21 cellular contexts compared by ENCODE assay signal in the genomic region with DNA sequence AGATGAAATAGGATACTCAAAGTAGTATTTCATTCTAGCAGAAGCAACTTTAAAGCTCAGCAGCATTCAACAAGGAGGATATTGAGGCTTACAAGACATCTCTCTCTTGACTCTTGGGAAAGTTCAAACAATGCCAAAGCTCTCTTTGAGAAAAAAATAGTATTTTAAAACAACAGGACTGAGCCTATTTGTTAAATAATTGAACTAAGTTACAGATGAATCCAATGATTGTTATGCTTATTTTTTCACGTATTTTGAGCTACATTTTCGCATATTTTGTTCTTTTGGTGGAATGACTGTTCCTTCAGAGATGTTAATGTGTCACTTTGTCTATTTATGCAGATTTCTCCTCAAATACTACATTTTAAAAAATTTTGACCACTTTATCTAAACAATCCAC.
DNase-seq lines count a peak whose midpoint lies in the region; ATAC-seq, FAIRE-seq and TF ChIP-seq lines count a peak whose summit lies in the region.
"Had no signal": no experiment of that assay in that cellular context is flagged by ENCODE, and none has a peak within 500 bp of the region (broad histone marks: within the 10 kb centered on the region; RNA-seq: fewer than 3 reads in every experiment).

No MANE protein-coding gene starts in this region.

- H3K4me1 ChIP-seq in GM23338 (ENCODE audit: insufficient read depth) (peaks cover 45% of the 10 kb centered on the region), HUES6 (ENCODE audit: control insufficient read depth, insufficient read depth, low read length) (peaks cover 24% of the 10 kb centered on the region), H1 (replicated peaks in 1 of 4; ENCODE audit: control insufficient read depth in 3 of 4, insufficient read depth in 4 of 4, low read length in 3 of 4) (peaks cover 0 to 11% (median 0%) of the 10 kb centered on the region in 4 experiments; a peak in 2 of 7 replicates), neural progenitor cell (no peaks in the 10 kb centered on the region)
- H3K4me1 ChIP-seq: BLaER1, Caco-2 had no signal

- H3K9me2 ChIP-seq in GM23338 (ENCODE audit: insufficient read depth): peaks cover 12% of the 10 kb centered on the region; the same call in 1 of the 2 replicates

- H2BK15ac ChIP-seq in H1 (ENCODE audit: low read length): no peak overlapping the region

- no peak overlapping the region for H3K9ac ChIP-seq in HUES6 (ENCODE audit: low read length)
- H3K9ac ChIP-seq in H1 (replicated peaks in 1 of 4; ENCODE audit: extremely low read depth in 1 of 4, low read depth in 3 of 4, low read length in 3 of 4): no peak overlapping the region
- no peak overlapping the region for H3K9ac ChIP-seq in neural progenitor cell
- H3K9ac ChIP-seq: BLaER1 had no signal

- H3K56ac ChIP-seq in H1 (replicated peaks; ENCODE audit: insufficient read length, low read depth, low read length): no peak overlapping the region

- no peaks in the 10 kb centered on the region for H3K36me3 ChIP-seq in GM23338 (ENCODE audit: insufficient read depth)
- no peaks in the 10 kb centered on the region for H3K36me3 ChIP-seq in HUES6 (ENCODE audit: control insufficient read depth, insufficient read depth, low read length)
- H3K36me3 ChIP-seq in H1 (ENCODE audit: control insufficient read depth in 2 of 4, insufficient read depth in 4 of 4, low read length in 3 of 4): no peaks in the 10 kb centered on the region
- H3K36me3 ChIP-seq in neural progenitor cell: no peaks in the 10 kb centered on the region
- H3K36me3 ChIP-seq: BLaER1, HAP-1 had no signal

- no peak overlapping the region for H2AK5ac ChIP-seq in H1 (ENCODE audit: low read depth, low read length)

- no peak overlapping the region for H2BK12ac ChIP-seq in H1 (ENCODE audit: low read depth, low read length)

- POLR2A ChIA-PET in H1 (lab: Charles Lee; ENCODE audit: partially characterized antibody): no interaction called here

- H2BK120ac ChIP-seq in H1 (replicated peaks; ENCODE audit: low read depth, low read length): no peak overlapping the region

- H3K4me1 Mint-ChIP-seq in GM23338 (peaks cover 34% of the 10 kb centered on the region), neural progenitor cell (no peaks in the 10 kb centered on the region)
- H3K4me1 Mint-ChIP-seq in activated naive CD8-positive, alpha-beta T cell treated with anti-CD3 and anti-CD28 coated beads for 36 hours: no peaks in the 10 kb centered on the region
- H3K4me1 Mint-ChIP-seq: B cell; CD4-positive, CD25-positive, alpha-beta regulatory T cell had no signal

- FAIRE-seq in H1 (lab: Jason Lieb, UNC): no peak
- FAIRE-seq: A204.1, GM12878 had no signal

- H3K4me3 ChIP-seq in GM23338: peak overlapping the region; percentile 4
- no peak overlapping the region for H3K4me3 ChIP-seq in HUES6 (ENCODE audit: low read depth, low read length)
- peak overlapping the region in 1 of 4 experiments; percentile 13; a peak in 1 of 8 replicates for H3K4me3 ChIP-seq in H1 (ENCODE audit: extremely low read depth in 1 of 4, insufficient read depth in 2 of 4, low read depth in 3 of 4, low read length in 4 of 4)
- H3K4me3 ChIP-seq in neural progenitor cell: no peak overlapping the region
- H3K4me3 ChIP-seq: BLaER1, GM12878, HAP-1 had no signal

- H3K4me2 ChIP-seq in GM23338 (peak overlapping the region; percentile 25), H1 (ENCODE audit: insufficient read depth in 1 of 2, low read depth in 2 of 2, low read length in 2 of 2) (peak overlapping the region; percentile 8 to 40; a peak in 3 of 4 replicates), neural progenitor cell (no peak overlapping the region)
- H3K4me2 ChIP-seq: BLaER1 had no signal

- H3K27ac ChIP-seq in GM23338 (ENCODE audit: low read depth) (peak overlapping the region; percentile 88), HUES6 (ENCODE audit: low read depth, low read length) (peak overlapping the region; percentile 17; the same call in 1 of the 2 replicates), H1 (ENCODE audit: low read depth, low read length) (no peak overlapping the region), neural progenitor cell (no peak overlapping the region)
- H3K27ac ChIP-seq: 22Rv1, BLaER1, C4-2B had no signal

- H3K27ac Mint-ChIP-seq in GM23338: peak overlapping the region; percentile 56
- no peak overlapping the region for H3K27ac Mint-ChIP-seq in neural progenitor cell
- H3K27ac Mint-ChIP-seq in activated naive CD8-positive, alpha-beta T cell treated with anti-CD3 and anti-CD28 coated beads for 36 hours: no peak overlapping the region
- H3K27ac Mint-ChIP-seq: B cell; CD4-positive, CD25-positive, alpha-beta regulatory T cell; CD8-positive, alpha-beta T cell; HFFc6 had no signal

- H4K5ac ChIP-seq in H1 (ENCODE audit: insufficient read length, low read depth, low read length): no peak overlapping the region

- no peak overlapping the region for H3K4ac ChIP-seq in H1 (replicated peaks; ENCODE audit: insufficient read length, low read depth, low read length)

- H3K4me3 Mint-ChIP-seq in GM23338: no peak overlapping the region
- H3K4me3 Mint-ChIP-seq in neural progenitor cell: no peak overlapping the region
- H3K4me3 Mint-ChIP-seq in activated naive CD8-positive, alpha-beta T cell treated with anti-CD3 and anti-CD28 coated beads for 36 hours: no peak overlapping the region
- H3K4me3 Mint-ChIP-seq: B cell; CD4-positive, CD25-positive, alpha-beta regulatory T cell; CD8-positive, alpha-beta T cell; HFFc6 had no signal

- no peak overlapping the region for H3K23ac ChIP-seq in H1 (ENCODE audit: insufficient read length)

- H3K9me3 Mint-ChIP-seq in GM23338 (no peaks in the 10 kb centered on the region), neural progenitor cell (no peaks in the 10 kb centered on the region)
- H3K9me3 Mint-ChIP-seq in activated naive CD8-positive, alpha-beta T cell treated with anti-CD3 and anti-CD28 coated beads for 36 hours: no peaks in the 10 kb centered on the region
- H3K9me3 Mint-ChIP-seq: HFFc6 had no signal

- H3K23me2 ChIP-seq in H1 (ENCODE audit: low read depth, low read length): no peaks in the 10 kb centered on the region

- ATAC-seq in GM23338 (no peak), HG03378 (IDR thresholded peaks at IDR 0.05; ENCODE audit: unreplicated experiment) (no peak), GM18519 (IDR thresholded peaks at IDR 0.05; ENCODE audit: low FRiP score, unreplicated experiment) (no peak)
- ATAC-seq: CD8-positive, alpha-beta T cell; GM12878 had no signal

- no peak for TF ChIP-seq CTCF in GM23338 (conservative IDR thresholded peaks at IDR 0.05; ENCODE audit: low read depth in 2 of 2)
- TF ChIP-seq CTCF in H1 (IDR thresholded peaks at IDR 0.05; ENCODE audit: control extremely low read depth in 1 of 3, insufficient read depth in 1 of 3, low read depth in 1 of 3, low read length in 3 of 3): no peak
- no peak for TF ChIP-seq CTCF in neural progenitor cell (IDR thresholded peaks at IDR 0.05)

- TF ChIP-seq EP300 in H1 (IDR thresholded peaks at IDR 0.05; ENCODE audit: borderline replicate concordance in 1 of 2, low read depth in 2 of 2, low read length in 2 of 2): no peak

- H3K27me3 ChIP-seq in GM23338 (ENCODE audit: insufficient read depth): no peaks in the 10 kb centered on the region
- H3K27me3 ChIP-seq in HUES6 (ENCODE audit: control insufficient read depth, insufficient read depth, low read length): no peaks in the 10 kb centered on the region
- H3K27me3 ChIP-seq in H1 (replicated peaks in 1 of 4; ENCODE audit: control insufficient read depth in 3 of 4, extremely low read depth in 1 of 4, insufficient read depth in 3 of 4, low read length in 3 of 4): no peaks in the 10 kb centered on the region
- H3K27me3 ChIP-seq in neural progenitor cell: no peaks in the 10 kb centered on the region
- H3K27me3 ChIP-seq: BLaER1 had no signal

- H2BK5ac ChIP-seq in H1 (ENCODE audit: low read depth, low read length): no peak overlapping the region; the same call in 1 of the 2 replicates

- no peak overlapping the region for H3K18ac ChIP-seq in H1 (ENCODE audit: extremely low read depth, low read length)

- H4K91ac ChIP-seq in H1 (replicated peaks; ENCODE audit: insufficient read length, low read length): no peak overlapping the region

- no peak overlapping the region for H4K8ac ChIP-seq in H1 (ENCODE audit: extremely low read depth, insufficient read depth, low read length)

- no peaks in the 10 kb centered on the region for H3K79me1 ChIP-seq in H1 (ENCODE audit: low read depth, low read length)

- TF ChIP-seq POLR2A in H1 (IDR thresholded peaks at IDR 0.05; ENCODE audit: control extremely low read depth in 1 of 2, low read depth in 2 of 2, low read length in 2 of 2): no peak

- TF ChIP-seq RAD21 in H1 (IDR thresholded peaks at IDR 0.05 in 1 of 2, conservative IDR thresholded peaks at IDR 0.05 in 1 of 2; ENCODE audit: low read depth in 2 of 2, low read length in 2 of 2): no peak

- 25% methylated on average over 2 of the region's 2 CpGs; no CpG with 5 or more reads in 1 of the 2 experiments for WGBS in H1 (ENCODE audit: extremely low coverage in 1 of 2, insufficient coverage in 1 of 2, insufficient read length in 1 of 2, insufficient replicate concordance in 2 of 2, low coverage in 1 of 2, low lambda C conversion rate in 2 of 2, missing lambda C conversion rate in 1 of 2), 2 experiments

- H3K36me3 Mint-ChIP-seq in GM23338 (ENCODE audit: low read depth) (peaks cover 5% of the 10 kb centered on the region; the same call in 1 of the 3 replicates), neural progenitor cell (no peaks in the 10 kb centered on the region)
- no peaks in the 10 kb centered on the region for H3K36me3 Mint-ChIP-seq in activated naive CD8-positive, alpha-beta T cell treated with anti-CD3 and anti-CD28 coated beads for 36 hours
- H3K36me3 Mint-ChIP-seq: CD4-positive, CD25-positive, alpha-beta regulatory T cell; CD8-positive, alpha-beta T cell had no signal

- no peaks in the 10 kb centered on the region for H3K9me3 ChIP-seq in HUES6 (ENCODE audit: control insufficient read depth, insufficient read depth, low read depth, low read length)
- no peaks in the 10 kb centered on the region for H3K9me3 ChIP-seq in H1 (ENCODE audit: insufficient read depth in 2 of 2, low read depth in 1 of 2, low read length in 1 of 2)
- no peaks in the 10 kb centered on the region for H3K9me3 ChIP-seq in neural progenitor cell (ENCODE audit: low read depth)
- H3K9me3 ChIP-seq: BLaER1, Caco-2, HAP-1 had no signal

- CTCF ChIA-PET in H1 (lab: Charles Lee; ENCODE audit: partially characterized antibody): interaction anchor here (1.6 kb wide), 2 partner anchors 23 to 58 kb away, joined by 4 to 7 read pairs; no protein-coding TSS in a partner anchor

- H3K27me3 Mint-ChIP-seq in GM23338 (ENCODE audit: insufficient read depth, low read depth, poor library complexity): peaks cover 5% of the 10 kb centered on the region
- peaks cover 2% of the 10 kb centered on the region for H3K27me3 Mint-ChIP-seq in neural progenitor cell (ENCODE audit: insufficient read depth, low read depth)
- no peaks in the 10 kb centered on the region for H3K27me3 Mint-ChIP-seq in activated naive CD8-positive, alpha-beta T cell treated with anti-CD3 and anti-CD28 coated beads for 36 hours
- H3K27me3 Mint-ChIP-seq: B cell; CD4-positive, CD25-positive, alpha-beta regulatory T cell had no signal

- H2AFZ ChIP-seq in GM23338 (no peak overlapping the region), H1 (ENCODE audit: low read length) (no peak overlapping the region), neural progenitor cell (replicated peaks) (peak overlapping the region; percentile 0)

- no peaks in the 10 kb centered on the region for H3K79me2 ChIP-seq in GM23338 (replicated peaks; ENCODE audit: insufficient read depth)
- H3K79me2 ChIP-seq in H1 (ENCODE audit: control insufficient read depth in 1 of 2, insufficient read depth in 2 of 2, low read length in 2 of 2): no peaks in the 10 kb centered on the region
- H3K79me2 ChIP-seq in neural progenitor cell (ENCODE audit: low read depth): no peaks in the 10 kb centered on the region

- H3F3A ChIP-seq in GM23338 (replicated peaks; ENCODE audit: low read depth) (no peaks in the 10 kb centered on the region), neural progenitor cell (ENCODE audit: low read depth) (no peaks in the 10 kb centered on the region)

- H3K14ac ChIP-seq in H1 (ENCODE audit: insufficient read length): no peak overlapping the region

- DNase-seq in GM23338 (ENCODE audit: low spot score) (peak; percentile 5), H1 (ENCODE audit: low read depth in 1 of 2, low spot score in 2 of 2) (no peak), neural progenitor cell (ENCODE audit: low spot score) (no peak)
- no peak for DNase-seq in activated naive CD8-positive, alpha-beta T cell treated with anti-CD3 and anti-CD28 coated beads for 36 hours
- DNase-seq: Caco-2; CD4-positive, CD25-positive, alpha-beta regulatory T cell; CD8-positive, alpha-beta T cell; DMS153; DND-41; GDM1; HFFc6 had no signal

- H4K20me1 ChIP-seq in GM23338 (replicated peaks; ENCODE audit: insufficient read depth) (no peaks in the 10 kb centered on the region), H1 (replicated peaks in 1 of 2; ENCODE audit: control insufficient read depth in 1 of 2, insufficient read depth in 2 of 2, low read length in 2 of 2) (no peaks in the 10 kb centered on the region), neural progenitor cell (ENCODE audit: low read depth) (no peaks in the 10 kb centered on the region)
- H4K20me1 ChIP-seq: BLaER1 had no signal

- no peak overlapping the region for H2BK20ac ChIP-seq in H1 (ENCODE audit: low read length)

Comparison
In these comparisons a context has a peak if more than half of its experiments do, and no peak if none do; other contexts are left out.
1. H3K27ac ChIP-seq: peak in GM23338 (single experiment) and HUES6 (single experiment); none in H1 (single experiment) and neural progenitor cell (single experiment).